ENCODE assay signal across 8 cellular contexts in the genomic region with DNA sequence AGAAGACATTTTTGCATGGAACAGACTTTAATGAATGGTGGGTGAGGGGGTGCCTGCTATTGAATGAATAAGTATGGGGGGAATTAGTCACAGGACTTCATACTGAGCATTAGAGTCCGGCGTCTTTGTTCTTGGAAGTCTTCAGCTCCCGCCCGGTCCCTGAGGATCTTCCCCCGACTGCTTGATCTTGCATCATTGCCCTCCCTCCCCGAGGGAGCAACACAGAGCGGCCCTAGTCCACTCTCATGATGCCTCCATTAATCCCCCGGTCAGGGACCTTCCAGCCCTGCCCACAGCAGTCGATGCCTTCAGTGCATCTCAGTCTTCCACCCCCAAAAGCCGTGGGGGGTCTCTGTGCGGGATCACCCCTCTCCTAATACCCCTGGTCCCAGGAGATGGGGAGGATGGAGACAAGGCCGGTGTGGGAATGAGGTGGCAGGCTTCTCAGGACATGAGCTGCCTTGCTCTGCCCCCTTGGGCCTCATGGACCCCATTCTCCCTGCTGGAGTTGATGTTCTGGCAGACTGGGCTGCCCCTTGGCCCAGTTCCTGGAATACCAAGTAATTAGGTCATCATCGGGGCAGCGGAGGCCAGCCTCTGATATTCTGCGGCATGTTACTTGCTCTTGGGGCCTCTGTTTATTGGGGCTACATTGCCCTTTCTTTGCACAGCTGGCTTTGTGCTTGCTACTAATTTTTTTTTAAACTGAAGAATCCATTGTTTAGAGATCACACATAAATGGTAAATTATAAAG.
A peak's percentile ranks its signal among the peaks of the same experiment; 100 is the strongest.
DNase-seq lines count a peak whose midpoint lies in the region; ATAC-seq, FAIRE-seq and TF ChIP-seq lines count a peak whose summit lies in the region.
"Not testable (repeated sequence)": the region's sequence is repeated elsewhere in the genome, so short reads cannot be mapped to it uniquely, and the experiment has no call there.

No MANE protein-coding gene starts in this region.

- not testable (repeated sequence) for TF ChIP-seq CTCF in IMR-90 (conservative IDR thresholded peaks at IDR 0.05; ENCODE audit: low read depth, low read length); astrocyte (IDR thresholded peaks at IDR 0.05; ENCODE audit: insufficient read depth, low read depth, low read length)

- H4K20me1 ChIP-seq in IMR-90 (ENCODE audit: insufficient read depth, low read length); astrocyte (ENCODE audit: insufficient read depth, low read length): not testable (repeated sequence)

- H3K4me2 ChIP-seq in IMR-90 (ENCODE audit: low read depth, low read length); astrocyte (ENCODE audit: low read length): not testable (repeated sequence)

- in situ Hi-C loops in IMR-90 (cut with MboI; ENCODE audit: low sequenced_read_pairs) = not testable (repeated sequence)

- H2AK9ac ChIP-seq in IMR-90 (replicated peaks; ENCODE audit: low read depth, low read length, poor library complexity) = not testable (repeated sequence)

- H3K4me1 Mint-ChIP-seq in astrocyte (ENCODE audit: low read depth, unreplicated experiment) = not testable (repeated sequence)

- dilution Hi-C loops in IMR-90 (cut with HindIII; ENCODE audit: low sequenced_read_pairs, unreplicated experiment) = not testable (repeated sequence)

- not testable (repeated sequence) for BruUV-seq in IMR-90 (replicated peaks; lab: Mats Ljungman, UMichigan)

- H3K79me1 ChIP-seq in IMR-90 (ENCODE audit: low read depth in 1 of 2, low read length in 2 of 2) = not testable (repeated sequence)

- not testable (repeated sequence) for H2BK15ac ChIP-seq in IMR-90 (ENCODE audit: low read depth, low read length)

- not testable (repeated sequence) for H3K9me3 Mint-ChIP-seq in astrocyte (ENCODE audit: unreplicated experiment)

- H3K27ac ChIP-seq in IMR-90 (ENCODE audit: insufficient read depth, low read length); astrocyte (ENCODE audit: low read depth, low read length): not testable (repeated sequence)

- H2BK5ac ChIP-seq in IMR-90 (ENCODE audit: low read depth, low read length, poor library complexity, severe bottlenecking) = not testable (repeated sequence)

- DNase-seq in AG20443 (ENCODE audit: low spot score) = peak; percentile 22
- DNase-seq in IMR-90 = peak; percentile 53
- DNase-seq in astrocyte (ENCODE audit: low read depth) = peak; percentile 35
- peak; percentile 15 for DNase-seq in fibroblast of gingiva (ENCODE audit: low read depth)
- DNase-seq in head of caudate nucleus = peak; percentile 25 to 86 (median 66)
- DNase-seq in iris pigment epithelial cell (ENCODE audit: low read depth) = peak; percentile 45
- DNase-seq in posterior cingulate gyrus = peak in 9 of 10 donors; percentile 14 to 89 (median 50)
- peak; percentile 30 for DNase-seq in urothelium cell line (ENCODE audit: low spot score)

- CTCF ChIA-PET in IMR-90 (lab: Yijun Ruan, JAX) = not testable (repeated sequence)

- H3K27ac Mint-ChIP-seq in astrocyte (ENCODE audit: unreplicated experiment) = not testable (repeated sequence)

- not testable (repeated sequence) for H3K36me3 ChIP-seq in IMR-90 (ENCODE audit: control insufficient read depth, insufficient read depth, low read length); astrocyte (ENCODE audit: insufficient read depth, low read length)

- H3K4me3 ChIP-seq in IMR-90 (ENCODE audit: insufficient read depth, low read depth, low read length); astrocyte (ENCODE audit: insufficient read depth, low read depth, low read length): not testable (repeated sequence)

- not testable (repeated sequence) for H3K56ac ChIP-seq in IMR-90 (ENCODE audit: extremely low read depth, insufficient read depth, low read length)

- not testable (repeated sequence) for H2AK5ac ChIP-seq in IMR-90 (ENCODE audit: low read depth, low read length)

- H3K79me2 ChIP-seq in astrocyte (ENCODE audit: insufficient read depth, low read length) = not testable (repeated sequence)

- FAIRE-seq in astrocyte (lab: Jason Lieb, UNC); urothelium cell line (lab: Jason Lieb, UNC): not testable (repeated sequence)

- not testable (repeated sequence) for H3K9me3 ChIP-seq in IMR-90 (ENCODE audit: control insufficient read depth, insufficient read depth, low read length); astrocyte (ENCODE audit: insufficient read depth, low read depth, low read length)

- intact Hi-C loops in IMR-90 (cut with micrococcal nuclease); head of caudate nucleus (cut with DNase I); posterior cingulate gyrus (cut with DNase I): not testable (repeated sequence)

- H3K9ac ChIP-seq in IMR-90 (ENCODE audit: low read depth, low read length); astrocyte (ENCODE audit: low read length): not testable (repeated sequence)

- not testable (repeated sequence) for TF ChIP-seq RAD21 in IMR-90 (IDR thresholded peaks at IDR 0.05; ENCODE audit: low read length)

- not testable (repeated sequence) for H3K4me3 Mint-ChIP-seq in astrocyte (ENCODE audit: unreplicated experiment)

- POLR2A ChIA-PET in IMR-90 (lab: Charles Lee; ENCODE audit: unreplicated experiment) = not testable (repeated sequence)

- H2BK120ac ChIP-seq in IMR-90 (ENCODE audit: low read depth, low read length) = not testable (repeated sequence)

- H3K9me1 ChIP-seq in IMR-90 (ENCODE audit: insufficient read depth, low read length) = not testable (repeated sequence)

- H3K4ac ChIP-seq in IMR-90 (ENCODE audit: low read depth, low read length) = not testable (repeated sequence)

- TF ChIP-seq POLR2A in IMR-90 (IDR thresholded peaks at IDR 0.05; ENCODE audit: low read depth, low read length) = not testable (repeated sequence)

- H3K4me1 ChIP-seq in IMR-90 (ENCODE audit: control insufficient read depth, insufficient read depth, low read length); astrocyte (ENCODE audit: insufficient read depth, low read length): not testable (repeated sequence)

- H3K23ac ChIP-seq in IMR-90 (ENCODE audit: low read depth, low read length) = not testable (repeated sequence)

- H4K5ac ChIP-seq in IMR-90 (ENCODE audit: low read depth, low read length) = not testable (repeated sequence)

- not testable (repeated sequence) for H2BK20ac ChIP-seq in IMR-90 (ENCODE audit: low read depth, low read length)

- H3K36me3 Mint-ChIP-seq in astrocyte (ENCODE audit: low read depth, unreplicated experiment) = not testable (repeated sequence)

- peak; percentile 35 for ATAC-seq in IMR-90 (ENCODE audit: low read depth)

- H4K8ac ChIP-seq in IMR-90 (ENCODE audit: low read depth in 2 of 2, low read length in 2 of 2) = not testable (repeated sequence)

- not testable (repeated sequence) for H2AFZ ChIP-seq in IMR-90 (replicated peaks; ENCODE audit: low read length, poor library complexity); astrocyte (ENCODE audit: low read depth, low read length)

- not testable (repeated sequence) for H3K27me3 Mint-ChIP-seq in astrocyte (ENCODE audit: low read depth, unreplicated experiment)

- not testable (repeated sequence) for H4K91ac ChIP-seq in IMR-90 (ENCODE audit: insufficient read depth, low read depth, low read length)

- H3K14ac ChIP-seq in IMR-90 (replicated peaks; ENCODE audit: low read depth, low read length) = not testable (repeated sequence)

- WGBS in IMR-90 (ENCODE audit: extremely low coverage in 2 of 2, insufficient read length in 1 of 2), 2 experiments = 50% methylated on average over 2 of the region's 15 CpGs; no CpG with 5 or more reads in 1 of the 2 experiments

- H3K27me3 ChIP-seq in IMR-90 (ENCODE audit: control insufficient read depth, insufficient read depth, low read length); astrocyte (ENCODE audit: insufficient read depth, low read length): not testable (repeated sequence)

- H3K18ac ChIP-seq in IMR-90 (ENCODE audit: low read depth, low read length) = not testable (repeated sequence)

Comparison
In these comparisons a context has a peak if more than half of its experiments do, and no peak if none do; other contexts are left out.
1. DNase-seq: peak in every context shown above with its lines; median percentile 66 in head of caudate nucleus; 53 in IMR-90; 50 in posterior cingulate gyrus; 45 in iris pigment epithelial cell; 35 in astrocyte; 30 in urothelium cell line; 22 in AG20443; 15 in fibroblast of gingiva.